Comparison of ENCODE assay signal across 28 cellular contexts in genomic region chr10:17981201-17981600, GRCh38. TPM values are rescaled to one million over a fixed set of nuclear protein-coding genes. Genes with fewer than 3 reads are reported as not detected.
"Had no signal": no experiment of that assay in that cellular context is flagged by ENCODE, and none has a peak within 500 bp of the region (broad histone marks: within the 10 kb centered on the region; RNA-seq: fewer than 3 reads in every experiment).

No MANE protein-coding gene starts in this region.

- H3K27me3 Mint-ChIP-seq: activated CD4-positive, alpha-beta T cell treated with anti-CD3 and anti-CD28 coated beads, Interleukin-2, amount 10 ng/mL, durations not matched to agents 24 days and 14 days; activated naive CD8-positive, alpha-beta T cell treated with anti-CD3 and anti-CD28 coated beads for 36 hours; brain; naive thymus-derived CD8-positive, alpha-beta T cell; progenitor cell of endocrine pancreas had no signal

- H3K4me1 ChIP-seq: colonic mucosa, stomach, upper lobe of left lung had no signal

- H3K27ac ChIP-seq: colonic mucosa, hepatocyte, stomach, thoracic aorta, upper lobe of left lung had no signal

- H3K4me2 ChIP-seq: hepatocyte had no signal

- H3K27me3 ChIP-seq: colonic mucosa, hepatocyte, stomach, upper lobe of left lung had no signal

- H3K4me3 Mint-ChIP-seq: activated CD4-positive, alpha-beta T cell treated with anti-CD3 and anti-CD28 coated beads, Interleukin-2, amount 10 ng/mL, durations not matched to agents 24 days and 14 days; activated CD8-positive, alpha-beta T cell treated with anti-CD3 and anti-CD28 coated beads for 36 hours; activated naive CD8-positive, alpha-beta T cell treated with anti-CD3 and anti-CD28 coated beads for 36 hours; activated T-helper 17 cell treated with anti-CD3 and anti-CD28 coated beads, Interleukin-2, amount 50 U/mL, for 72 hours; naive thymus-derived CD8-positive, alpha-beta T cell; stimulated activated effector memory CD8-positive, alpha-beta T cell treated with anti-CD3 and anti-CD28 coated beads, Interleukin-12 subunit alpha, Interleukin-12 subunit beta, amount 100 ng/mL, for 72 hours had no signal

- H2AFZ ChIP-seq: hepatocyte had no signal

- H3K4me3 ChIP-seq: colonic mucosa, hepatocyte, stomach, thoracic aorta, upper lobe of left lung had no signal

- DNase-seq: activated CD4-positive, alpha-beta T cell treated with anti-CD3 and anti-CD28 coated beads, Interleukin-2, amount 10 ng/mL, durations not matched to agents 24 days and 14 days; activated CD4-positive, CD25-positive, alpha-beta regulatory T cell; activated CD8-positive, alpha-beta T cell treated with anti-CD3 and anti-CD28 coated beads for 36 hours; activated naive CD4-positive, alpha-beta T cell; activated naive CD8-positive, alpha-beta T cell treated with anti-CD3 and anti-CD28 coated beads for 36 hours; activated T-cell treated with anti-CD3 and anti-CD28 coated beads, Interleukin-2, amount 50 U/mL, for 1 hour; central memory CD4-positive, alpha-beta T cell; colonic mucosa; naive thymus-derived CD8-positive, alpha-beta T cell; occipital lobe; right cardiac atrium; small intestine; stimulated activated CD4-positive, alpha-beta T cell treated with anti-CD3 and anti-CD28 coated beads, Interleukin-4, amount 100 ng/mL, for 24 hours; stomach; T1000; upper lobe of left lung had no signal

- H3K9me3 ChIP-seq: colonic mucosa, thoracic aorta, upper lobe of left lung had no signal

- H3K36me3 ChIP-seq: colonic mucosa, stomach, thoracic aorta, upper lobe of left lung had no signal

- H3K27ac Mint-ChIP-seq: activated CD4-positive, alpha-beta T cell treated with anti-CD3 and anti-CD28 coated beads, Interleukin-2, amount 10 ng/mL, durations not matched to agents 24 days and 14 days; activated CD8-positive, alpha-beta T cell treated with anti-CD3 and anti-CD28 coated beads for 36 hours; activated naive CD8-positive, alpha-beta T cell treated with anti-CD3 and anti-CD28 coated beads for 36 hours; activated T-helper 17 cell treated with anti-CD3 and anti-CD28 coated beads, Interleukin-2, amount 50 U/mL, for 72 hours; naive thymus-derived CD8-positive, alpha-beta T cell; progenitor cell of endocrine pancreas; stimulated activated effector memory CD8-positive, alpha-beta T cell treated with anti-CD3 and anti-CD28 coated beads, Interleukin-12 subunit alpha, Interleukin-12 subunit beta, amount 100 ng/mL, for 72 hours had no signal

- H3K36me3 Mint-ChIP-seq: activated naive CD8-positive, alpha-beta T cell treated with anti-CD3 and anti-CD28 coated beads for 36 hours; brain; naive thymus-derived CD8-positive, alpha-beta T cell; stimulated activated effector memory CD8-positive, alpha-beta T cell treated with anti-CD3 and anti-CD28 coated beads, Interleukin-12 subunit alpha, Interleukin-12 subunit beta, amount 100 ng/mL, for 72 hours had no signal

- H3K4me1 Mint-ChIP-seq: activated CD4-positive, alpha-beta T cell treated with anti-CD3 and anti-CD28 coated beads, Interleukin-2, amount 10 ng/mL, durations not matched to agents 24 days and 14 days; activated naive CD8-positive, alpha-beta T cell treated with anti-CD3 and anti-CD28 coated beads for 36 hours; activated T-helper 17 cell treated with anti-CD3 and anti-CD28 coated beads, Interleukin-2, amount 50 U/mL, for 72 hours; brain; naive thymus-derived CD8-positive, alpha-beta T cell; stimulated activated effector memory CD8-positive, alpha-beta T cell treated with anti-CD3 and anti-CD28 coated beads, Interleukin-12 subunit alpha, Interleukin-12 subunit beta, amount 100 ng/mL, for 72 hours had no signal

- FAIRE-seq: endometrium, small intestine had no signal

- ATAC-seq: activated CD8-positive, alpha-beta T cell treated with anti-CD3 and anti-CD28 coated beads for 36 hours; activated T-helper 17 cell treated with anti-CD3 and anti-CD28 coated beads, Interleukin-2, amount 50 U/mL, for 72 hours; naive thymus-derived CD8-positive, alpha-beta T cell; right cardiac atrium; stimulated activated effector memory CD8-positive, alpha-beta T cell treated with anti-CD3 and anti-CD28 coated beads, Interleukin-12 subunit alpha, Interleukin-12 subunit beta, amount 100 ng/mL, for 72 hours had no signal

- H3K79me2 ChIP-seq: hepatocyte had no signal

- H3K9me3 Mint-ChIP-seq: activated CD4-positive, alpha-beta T cell treated with anti-CD3 and anti-CD28 coated beads, Interleukin-2, amount 10 ng/mL, durations not matched to agents 24 days and 14 days; activated CD8-positive, alpha-beta T cell treated with anti-CD3 and anti-CD28 coated beads for 36 hours; activated T-helper 17 cell treated with anti-CD3 and anti-CD28 coated beads, Interleukin-2, amount 50 U/mL, for 72 hours; stimulated activated effector memory CD8-positive, alpha-beta T cell treated with anti-CD3 and anti-CD28 coated beads, Interleukin-12 subunit alpha, Interleukin-12 subunit beta, amount 100 ng/mL, for 72 hours had no signal

RNA-seq across cellular contexts. Expression of gene SLC39A12, which starts 29.5 kb away (rescaled TPM):
- total RNA-seq: activated CD4-positive, alpha-beta T cell treated with anti-CD3 and anti-CD28 coated beads, Interleukin-2, amount 10 ng/mL, durations not matched to agents 24 days and 14 days; activated CD8-positive, alpha-beta T cell treated with anti-CD3 and anti-CD28 coated beads for 36 hours; activated naive CD8-positive, alpha-beta T cell treated with anti-CD3 and anti-CD28 coated beads for 36 hours; activated T-helper 17 cell treated with anti-CD3 and anti-CD28 coated beads, Interleukin-2, amount 50 U/mL, for 72 hours; fibroblast of villous mesenchyme; glomerular endothelial cell; hepatocyte; mucosa of gallbladder; naive thymus-derived CD8-positive, alpha-beta T cell; progenitor cell of endocrine pancreas; right cardiac atrium; stomach; T-helper 1 cell treated with Interleukin-12 subunit alpha and Interleukin-12 subunit beta and Interleukin-4 antibody, amounts not matched to agents 30 ng/mL and 1 ng/mL, for 36 hours had no signal
- polyA plus RNA-seq: hepatocyte; liver; naive thymus-derived CD8-positive, alpha-beta T cell; stomach had no signal
